Comparison of ENCODE assay signal across 19 cellular contexts in genomic region chr1:29222686-29223085, GRCh38.
"Had no signal": no experiment of that assay in that cellular context is flagged by ENCODE, and none has a peak within 500 bp of the region (broad histone marks: within the 10 kb centered on the region; RNA-seq: fewer than 3 reads in every experiment).

No MANE protein-coding gene starts in this region.

- H3K4me3 Mint-ChIP-seq: dendritic cell treated with granulocyte-macrophage colony-stimulating factor and Interleukin-4, amounts not matched to agents 40 ng/mL and 50 ng/mL, for 4 days; natural killer cell treated with Interleukin-12 subunit alpha and Interleukin-12 subunit beta and Interleukin-15 and Interleukin-18, amount 100 ng/mL, for 72 hours; neural progenitor cell; stimulated activated effector memory CD8-positive, alpha-beta T cell treated with anti-CD3 and anti-CD28 coated beads, Interleukin-12 subunit alpha, Interleukin-12 subunit beta, amount 100 ng/mL, for 72 hours had no signal

- H3K36me3 ChIP-seq: neural progenitor cell, ovary had no signal

- H3K79me2 ChIP-seq: hepatocyte had no signal

- H3K36me3 Mint-ChIP-seq: natural killer cell treated with Interleukin-12 subunit alpha and Interleukin-12 subunit beta and Interleukin-15 and Interleukin-18, amount 100 ng/mL, for 72 hours; stimulated activated effector memory CD8-positive, alpha-beta T cell treated with anti-CD3 and anti-CD28 coated beads, Interleukin-12 subunit alpha, Interleukin-12 subunit beta, amount 100 ng/mL, for 72 hours had no signal

- H3K9me3 ChIP-seq: esophagus squamous epithelium, gastroesophageal sphincter, mucosa of descending colon, ovary, suprapubic skin, thyroid gland, upper lobe of right lung had no signal

- H3K4me1 ChIP-seq: esophagus squamous epithelium, gastroesophageal sphincter, neural progenitor cell, suprapubic skin, thyroid gland, upper lobe of right lung had no signal

- H3K27me3 Mint-ChIP-seq: dendritic cell treated with granulocyte-macrophage colony-stimulating factor and Interleukin-4, amounts not matched to agents 40 ng/mL and 50 ng/mL, for 4 days; natural killer cell treated with Interleukin-12 subunit alpha and Interleukin-12 subunit beta and Interleukin-15 and Interleukin-18, amount 100 ng/mL, for 72 hours had no signal

- H3K27me3 ChIP-seq: esophagus squamous epithelium, gastroesophageal sphincter, hepatocyte, neural progenitor cell, ovary, suprapubic skin, thyroid gland, upper lobe of right lung had no signal

- ATAC-seq: gastroesophageal sphincter; left colon; mucosa of descending colon; natural killer cell treated with Interleukin-12 subunit alpha and Interleukin-12 subunit beta and Interleukin-15 and Interleukin-18, amount 100 ng/mL, for 72 hours; right cardiac atrium; stimulated activated effector memory CD8-positive, alpha-beta T cell treated with anti-CD3 and anti-CD28 coated beads, Interleukin-12 subunit alpha, Interleukin-12 subunit beta, amount 100 ng/mL, for 72 hours; stimulated activated naive CD8-positive, alpha-beta T cell treated with anti-CD3 and anti-CD28 coated beads, Interleukin-15, Interleukin-2, amounts not matched to agents 100 U/mL and 50 U/mL, for 24 hours; upper lobe of right lung had no signal

- H3K9ac ChIP-seq: neural progenitor cell had no signal

- DNase-seq: esophagus squamous epithelium; foreskin fibroblast; left colon; mucosa of descending colon; nucleus accumbens; ovary; right cardiac atrium; stimulated activated CD4-positive, alpha-beta T cell treated with anti-CD3 and anti-CD28 coated beads, Interleukin-4, amount 100 ng/mL, for 1 hour; stimulated activated CD8-positive, alpha-beta memory T cell treated with anti-CD3 and anti-CD28 coated beads, Interleukin-4, amount 100 ng/mL, for 48 hours; stimulated activated naive CD8-positive, alpha-beta T cell treated with anti-CD3 and anti-CD28 coated beads, Interleukin-15, Interleukin-2, amounts not matched to agents 100 U/mL and 50 U/mL, for 24 hours; thyroid gland; upper lobe of right lung had no signal

- H3K27ac Mint-ChIP-seq: dendritic cell treated with granulocyte-macrophage colony-stimulating factor and Interleukin-4, amounts not matched to agents 40 ng/mL and 50 ng/mL, for 4 days; neural progenitor cell; stimulated activated effector memory CD8-positive, alpha-beta T cell treated with anti-CD3 and anti-CD28 coated beads, Interleukin-12 subunit alpha, Interleukin-12 subunit beta, amount 100 ng/mL, for 72 hours had no signal

- H2AFZ ChIP-seq: hepatocyte, neural progenitor cell had no signal

- H3K4me2 ChIP-seq: hepatocyte, neural progenitor cell had no signal

- H3K4me3 ChIP-seq: esophagus squamous epithelium, gastroesophageal sphincter, hepatocyte, mucosa of descending colon, neural progenitor cell, ovary, suprapubic skin, thyroid gland, upper lobe of right lung had no signal

- H3K9me3 Mint-ChIP-seq: dendritic cell treated with granulocyte-macrophage colony-stimulating factor and Interleukin-4, amounts not matched to agents 40 ng/mL and 50 ng/mL, for 4 days; natural killer cell treated with Interleukin-12 subunit alpha and Interleukin-12 subunit beta and Interleukin-15 and Interleukin-18, amount 100 ng/mL, for 72 hours; neural progenitor cell; stimulated activated effector memory CD8-positive, alpha-beta T cell treated with anti-CD3 and anti-CD28 coated beads, Interleukin-12 subunit alpha, Interleukin-12 subunit beta, amount 100 ng/mL, for 72 hours had no signal

- H3K27ac ChIP-seq: esophagus squamous epithelium, gastroesophageal sphincter, hepatocyte, neural progenitor cell, ovary, suprapubic skin, thyroid gland, upper lobe of right lung had no signal
